In the genomic region with DNA sequence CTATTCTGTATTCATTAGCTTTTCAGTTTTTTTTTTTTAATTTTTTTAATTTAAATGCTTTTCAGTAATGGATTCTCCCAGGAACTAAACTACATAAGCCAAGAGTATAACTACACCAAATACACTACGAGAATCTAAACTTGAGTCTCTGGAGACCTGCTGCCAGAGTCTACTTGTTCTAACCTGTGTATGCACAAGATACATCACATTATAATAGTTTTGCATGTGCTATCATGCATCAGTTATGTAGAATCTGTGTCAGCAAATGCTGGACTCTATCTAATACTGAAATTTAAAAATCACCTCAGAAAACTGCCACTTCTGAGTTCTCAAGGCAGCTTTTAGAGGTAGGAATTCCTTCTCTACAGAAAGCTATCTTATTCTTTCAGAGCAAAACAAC, we compare ENCODE assay signal across 24 cellular contexts.
DNase-seq lines count a peak whose midpoint lies in the region; ATAC-seq and TF ChIP-seq lines count a peak whose summit lies in the region.
"Had no signal": no experiment of that assay in that cellular context is flagged by ENCODE, and none has a peak within 500 bp of the region (broad histone marks: within the 10 kb centered on the region; RNA-seq: fewer than 3 reads in every experiment).

No MANE protein-coding gene starts in this region.

- no peaks in the 10 kb centered on the region for H3K27me3 ChIP-seq in H9 (ENCODE audit: insufficient read depth, low read length)
- H3K27me3 ChIP-seq in neural progenitor cell: no peaks in the 10 kb centered on the region
- H3K27me3 ChIP-seq: BE2C; BLaER1 treated with 17β-estradiol and CSF1 and Interleukin-3, amounts not matched to agents 10 nM and 100 nM had no signal

- no peak overlapping the region for H4K8ac ChIP-seq in H9 (replicated peaks; ENCODE audit: insufficient read length, low read depth, low read length)

- WGBS in H9 (ENCODE audit: extremely low coverage, insufficient read length, low lambda C conversion rate): no CpG with 5 or more reads among the region's 1 CpG

- no peak overlapping the region for H3K23ac ChIP-seq in H9 (ENCODE audit: insufficient read length, low read depth, low read length)

- H3K27me3 Mint-ChIP-seq in H9 (ENCODE audit: low read depth) (no peaks in the 10 kb centered on the region), WTC11 (ENCODE audit: low read depth) (no peaks in the 10 kb centered on the region), neural progenitor cell (ENCODE audit: insufficient read depth, low read depth) (peaks cover 2% of the 10 kb centered on the region)
- H3K27me3 Mint-ChIP-seq: CD4-positive, alpha-beta T cell; CD8-positive, alpha-beta memory T cell had no signal

- CTCF ChIA-PET in WTC11 (lab: Charles Lee): no interaction called here

- no peaks in the 10 kb centered on the region for H3K79me2 ChIP-seq in H9 (ENCODE audit: insufficient read depth, low read length)
- H3K79me2 ChIP-seq in neural progenitor cell (ENCODE audit: low read depth): no peaks in the 10 kb centered on the region

- H4K5ac ChIP-seq in H9 (ENCODE audit: insufficient read length, low read depth, low read length): no peak overlapping the region

- no peak for ATAC-seq in WTC11
- ATAC-seq in HG02981 (IDR thresholded peaks at IDR 0.05; ENCODE audit: unreplicated experiment): no peak
- ATAC-seq: A549, GM12878, HCT116 had no signal

- no peaks in the 10 kb centered on the region for H3K23me2 ChIP-seq in H9 (ENCODE audit: insufficient read length, low read depth, low read length, poor library complexity, severe bottlenecking)

- H2BK5ac ChIP-seq in H9 (ENCODE audit: insufficient read length, low read length): no peak overlapping the region

- peaks cover 2% of the 10 kb centered on the region; the same call in 1 of the 2 replicates for H3K4me1 ChIP-seq in H9 (ENCODE audit: insufficient read depth, low read length)
- H3K4me1 ChIP-seq in neural progenitor cell: no peaks in the 10 kb centered on the region
- H3K4me1 ChIP-seq: A549; BE2C; BLaER1 treated with 17β-estradiol and CSF1 and Interleukin-3, amounts not matched to agents 10 nM and 100 nM had no signal

- H3K79me1 ChIP-seq in H9 (ENCODE audit: insufficient read depth, low read depth, low read length, poor library complexity, severe bottlenecking): no peaks in the 10 kb centered on the region

- no peak for DNase-seq in H9
- no peak for DNase-seq in WTC11 (ENCODE audit: low spot score)
- DNase-seq in epithelial cell of prostate (ENCODE audit: low read depth, low spot score): peak; percentile 39
- DNase-seq in neural progenitor cell (ENCODE audit: low spot score): no peak
- DNase-seq in kidney tubule cell (ENCODE audit: low spot score): no peak
- DNase-seq in HCEC 1CT: no peak
- DNase-seq in NCI-H2196 treated with DMSO at 0.1 percent for 48 hours (lab: John Stamatoyannopoulos, UW; ENCODE audit: unreplicated experiment): no peak
- DNase-seq: 8988T; ACHN; AML-193; BE2C; CD4-positive, alpha-beta T cell; CD8-positive, alpha-beta memory T cell; DMS 273 treated with DMSO at 0.1 percent for 48 hours; DMS79; EL; GDM1; GOT3 had no signal

- H3K4ac ChIP-seq in H9 (ENCODE audit: low read depth, low read length): no peak overlapping the region

- H2BK15ac ChIP-seq in H9 (ENCODE audit: low read depth, low read length): no peak overlapping the region

- no peak overlapping the region for H4K91ac ChIP-seq in H9 (ENCODE audit: insufficient read length, low read depth, low read length)

- H3K36me3 Mint-ChIP-seq in H9 (ENCODE audit: insufficient read depth in 1 of 3, low read depth in 3 of 3) (no peaks in the 10 kb centered on the region), WTC11 (no peaks in the 10 kb centered on the region), neural progenitor cell (no peaks in the 10 kb centered on the region)
- H3K36me3 Mint-ChIP-seq: CD14-positive monocyte; CD8-positive, alpha-beta memory T cell had no signal

- H4K20me1 ChIP-seq in H9 (ENCODE audit: control insufficient read depth, insufficient read depth, insufficient read length): no peaks in the 10 kb centered on the region
- H4K20me1 ChIP-seq in neural progenitor cell (ENCODE audit: low read depth): no peaks in the 10 kb centered on the region
- H4K20me1 ChIP-seq: BLaER1 treated with 17β-estradiol and CSF1 and Interleukin-3, amounts not matched to agents 10 nM and 100 nM had no signal

- no peak overlapping the region for H3T11ph ChIP-seq in H9 (ENCODE audit: low read length)

- H2AFZ ChIP-seq in H9 (ENCODE audit: low read length) (no peak overlapping the region), neural progenitor cell (replicated peaks) (peak overlapping the region; percentile 26)

- H3K14ac ChIP-seq in H9 (ENCODE audit: insufficient read depth, low read length): no peak overlapping the region

- no peak for TF ChIP-seq CTCF in H9 (conservative IDR thresholded peaks at IDR 0.05)
- TF ChIP-seq CTCF in WTC11 (IDR thresholded peaks at IDR 0.05): no peak
- no peak for TF ChIP-seq CTCF in neural progenitor cell (IDR thresholded peaks at IDR 0.05)

- no peak overlapping the region for H3K18ac ChIP-seq in H9 (ENCODE audit: insufficient read length, low read depth, low read length)

- H3K9me3 ChIP-seq in H9 (ENCODE audit: control insufficient read depth, low read depth, low read length) (no peaks in the 10 kb centered on the region), neural progenitor cell (ENCODE audit: low read depth) (no peaks in the 10 kb centered on the region)
- H3K9me3 ChIP-seq: A549, BE2C had no signal

- peaks cover 16 to 17% of the 10 kb centered on the region in 2 experiments for H3K4me1 Mint-ChIP-seq in H9
- H3K4me1 Mint-ChIP-seq in WTC11: peaks cover 37% of the 10 kb centered on the region
- no peaks in the 10 kb centered on the region for H3K4me1 Mint-ChIP-seq in neural progenitor cell
- H3K4me1 Mint-ChIP-seq: CD14-positive monocyte; CD8-positive, alpha-beta memory T cell had no signal

- H3K9ac ChIP-seq in H9 (ENCODE audit: extremely low read depth, insufficient read length, low read length) (no peak overlapping the region), neural progenitor cell (no peak overlapping the region)
- H3K9ac ChIP-seq: BLaER1 treated with 17β-estradiol and CSF1 and Interleukin-3, amounts not matched to agents 10 nM and 100 nM had no signal

- H2BK120ac ChIP-seq in H9 (ENCODE audit: low read depth, low read length, poor library complexity, severe bottlenecking): no peak overlapping the region

- POLR2A ChIA-PET in WTC11 (lab: Charles Lee): no interaction called here

- H2BK20ac ChIP-seq in H9 (ENCODE audit: low read depth, low read length, poor library complexity, severe bottlenecking): no peak overlapping the region

- no peak overlapping the region for H3K56ac ChIP-seq in H9 (ENCODE audit: insufficient read length, low read depth, low read length)

- no peak overlapping the region for H3K4me3 Mint-ChIP-seq in H9
- H3K4me3 Mint-ChIP-seq in WTC11: no peak overlapping the region
- H3K4me3 Mint-ChIP-seq in neural progenitor cell: no peak overlapping the region
- H3K4me3 Mint-ChIP-seq: CD14-positive monocyte; CD4-positive, alpha-beta T cell; CD8-positive, alpha-beta memory T cell had no signal

- H3F3A ChIP-seq in neural progenitor cell (ENCODE audit: low read depth): no peaks in the 10 kb centered on the region

- peak overlapping the region; percentile 6 to 90 (median 75); a peak in 3 of 7 replicates for H3K27ac Mint-ChIP-seq in H9
- H3K27ac Mint-ChIP-seq in WTC11: peak overlapping the region; percentile 86; the same call in 1 of the 2 replicates
- no peak overlapping the region for H3K27ac Mint-ChIP-seq in neural progenitor cell
- H3K27ac Mint-ChIP-seq: CD14-positive monocyte; CD4-positive, alpha-beta T cell; CD8-positive, alpha-beta memory T cell had no signal

- H3K36me3 ChIP-seq in neural progenitor cell: no peaks in the 10 kb centered on the region
- H3K36me3 ChIP-seq: BE2C; BLaER1 treated with 17β-estradiol and CSF1 and Interleukin-3, amounts not matched to agents 10 nM and 100 nM had no signal

- H3K27ac ChIP-seq in H9 (ENCODE audit: insufficient read length, low read depth, low read length) (no peak overlapping the region), epithelial cell of prostate (no peak overlapping the region), neural progenitor cell (no peak overlapping the region)
- H3K27ac ChIP-seq: A549; BLaER1 treated with 17β-estradiol and CSF1 and Interleukin-3, amounts not matched to agents 10 nM and 100 nM had no signal

- H2AK5ac ChIP-seq in H9 (ENCODE audit: insufficient read length, low read length): no peak overlapping the region

- peaks cover 0 to 4% of the 10 kb centered on the region in 2 experiments; a peak in 1 of 5 replicates for H3K9me3 Mint-ChIP-seq in H9
- peaks cover 5% of the 10 kb centered on the region for H3K9me3 Mint-ChIP-seq in WTC11
- H3K9me3 Mint-ChIP-seq in neural progenitor cell: peaks cover 2% of the 10 kb centered on the region
- H3K9me3 Mint-ChIP-seq: CD4-positive, alpha-beta T cell had no signal

- H3K4me2 ChIP-seq in H9 (ENCODE audit: insufficient read depth, insufficient read length, low read length) (no peak overlapping the region), neural progenitor cell (no peak overlapping the region)
- H3K4me2 ChIP-seq: A549; BLaER1 treated with 17β-estradiol and CSF1 and Interleukin-3, amounts not matched to agents 10 nM and 100 nM had no signal

- H3K4me3 ChIP-seq in neural progenitor cell: no peak overlapping the region
- H3K4me3 ChIP-seq: A549; BLaER1 treated with 17β-estradiol and CSF1 and Interleukin-3, amounts not matched to agents 10 nM and 100 nM; GM12878 had no signal

- no peak overlapping the region for H2BK12ac ChIP-seq in H9 (ENCODE audit: insufficient read length, low read depth, low read length)

TF ChIP-seq in WTC11, 78 proteins besides CTCF, POLR2A, EP300 and RAD21:
- TF ChIP-seq PRRX2 (CRISPR knock-in tag; IDR thresholded peaks at IDR 0.05) (no peak), MXD4 (CRISPR knock-in tag; IDR thresholded peaks at IDR 0.05; ENCODE audit: borderline replicate concordance) (no peak)
